8 cellular contexts compared by ENCODE assay signal in genomic region chr11:66282468-66283455, GRCh38.
DNase-seq lines count a peak whose midpoint lies in the region; ATAC-seq and TF ChIP-seq lines count a peak whose summit lies in the region.

No MANE protein-coding gene starts in this region.

- peak; percentile 91 for ATAC-seq in stimulated activated naive CD8-positive, alpha-beta T cell treated with anti-CD3 and anti-CD28 coated beads, Interleukin-15, Interleukin-2, amounts not matched to agents 100 U/mL and 50 U/mL, for 24 hours

- peak overlapping the region in 1 of 3 experiments; percentile 35 for H3K4me3 Mint-ChIP-seq in nephron

- H3K27me3 Mint-ChIP-seq in nephron (ENCODE audit: low read depth): peaks cover 4% of the 10 kb centered on the region

- H3K27ac Mint-ChIP-seq in nephron: no peak overlapping the region

- H3K36me3 Mint-ChIP-seq in nephron (ENCODE audit: low read depth): no peaks in the 10 kb centered on the region

- DNase-seq in ELF-1 (ENCODE audit: low read depth, low spot score) (peak; percentile 99), GOT3 (lab: John Stamatoyannopoulos, UW) (peak; percentile 72), LoVo (ENCODE audit: low spot score) (peak; percentile 85), RKO (ENCODE audit: low spot score) (peak; percentile 96), activated T-helper 1 cell treated with Interleukin-2 at 50 U/mL for 16 hours (ENCODE audit: low read depth) (peak; percentile 100), fibroblast of gingiva (ENCODE audit: low read depth) (peak; percentile 95)
- peak; percentile 100 for DNase-seq in stimulated activated naive CD8-positive, alpha-beta T cell treated with anti-CD3 and anti-CD28 coated beads, Interleukin-15, Interleukin-2, amounts not matched to agents 100 U/mL and 50 U/mL, for 24 hours

- H3K4me1 Mint-ChIP-seq in nephron: peaks cover 16% of the 10 kb centered on the region

- no peaks in the 10 kb centered on the region for H3K9me3 Mint-ChIP-seq in nephron

- peak; percentile 95 to 96 (median 95) for TF ChIP-seq CTCF in nephron (IDR thresholded peaks at IDR 0.05; ENCODE audit: unreplicated experiment in 3 of 3)

Comparison
In these comparisons a context has a peak if more than half of its experiments do, and no peak if none do; other contexts are left out.
1. Peak in every context shown above with its lines: DNase-seq and ATAC-seq.